16 cellular contexts compared by ENCODE assay signal in the genomic region with DNA sequence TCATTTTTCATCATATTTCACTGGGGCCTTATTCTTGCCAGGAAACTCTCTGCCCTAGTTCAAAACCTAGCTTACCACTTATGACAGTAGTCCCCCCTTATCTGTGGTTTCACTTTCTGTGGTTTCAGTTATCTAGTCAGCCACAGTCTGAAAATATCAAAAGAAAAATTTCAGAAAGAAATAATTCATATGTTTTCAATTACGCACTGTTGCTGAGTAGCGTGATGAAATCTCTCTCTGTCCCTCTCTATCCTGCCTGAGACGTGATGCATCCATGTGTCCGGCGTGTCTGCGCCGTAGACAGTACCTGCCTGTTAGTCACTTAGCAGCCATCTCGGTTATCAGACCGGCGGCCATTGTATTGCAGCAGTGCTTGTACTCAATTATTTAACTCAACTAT.
A peak's percentile ranks its signal among the peaks of the same experiment; 100 is the strongest.
DNase-seq lines count a peak whose midpoint lies in the region; ATAC-seq and TF ChIP-seq lines count a peak whose summit lies in the region.
"Had no signal": no experiment of that assay in that cellular context is flagged by ENCODE, and none has a peak within 500 bp of the region (broad histone marks: within the 10 kb centered on the region; RNA-seq: fewer than 3 reads in every experiment).

No MANE protein-coding gene starts in this region.

- no peaks in the 10 kb centered on the region for H3K9me3 ChIP-seq in CD8-positive, alpha-beta memory T cell (ENCODE audit: low read length)
- H3K9me3 ChIP-seq: thoracic aorta had no signal

- H3K27me3 ChIP-seq in CD8-positive, alpha-beta memory T cell (ENCODE audit: insufficient read depth, low read length, poor library complexity, severe bottlenecking), result no peaks in the 10 kb centered on the region

- no peaks in the 10 kb centered on the region for H3K4me1 ChIP-seq in CD8-positive, alpha-beta memory T cell (ENCODE audit: insufficient read depth, low read length)

- H3K36me3 ChIP-seq in CD8-positive, alpha-beta memory T cell (ENCODE audit: insufficient read depth, low read length), result no peaks in the 10 kb centered on the region
- H3K36me3 ChIP-seq: thoracic aorta had no signal

- peak overlapping the region in 6 of 7 donors; percentile 3 to 80 (median 52) for H3K4me3 Mint-ChIP-seq in CD8-positive, alpha-beta memory T cell
- H3K4me3 Mint-ChIP-seq in activated CD8-positive, alpha-beta T cell treated with anti-CD3 and anti-CD28 coated beads, Interleukin-2, amount 10 ng/mL, durations not matched to agents 7 days and 5 days, result no peak overlapping the region
- H3K4me3 Mint-ChIP-seq in natural killer cell (peak overlapping the region; percentile 56), MCF 10A (ENCODE audit: unreplicated experiment) (no peak overlapping the region)
- H3K4me3 Mint-ChIP-seq: activated CD4-positive, alpha-beta T cell treated with anti-CD3 and anti-CD28 coated beads for 36 hours; activated T-cell treated with anti-CD3 and anti-CD28 coated beads, Interleukin-2, amount 50 U/mL, for 24 hours; T-helper 1 cell treated with Interleukin-12 subunit alpha and Interleukin-12 subunit beta and Interleukin-4 antibody, amounts not matched to agents 30 μg/mL and 1 μg/mL, for 36 hours had no signal

- H3K36me3 Mint-ChIP-seq in CD8-positive, alpha-beta memory T cell, result no peaks in the 10 kb centered on the region
- no peaks in the 10 kb centered on the region for H3K36me3 Mint-ChIP-seq in activated CD8-positive, alpha-beta T cell treated with anti-CD3 and anti-CD28 coated beads, Interleukin-2, amount 10 ng/mL, durations not matched to agents 7 days and 5 days (ENCODE audit: low read depth)
- no peaks in the 10 kb centered on the region for H3K36me3 Mint-ChIP-seq in natural killer cell
- H3K36me3 Mint-ChIP-seq in MCF 10A (ENCODE audit: insufficient read depth, unreplicated experiment), result no peaks in the 10 kb centered on the region

- no peak overlapping the region for H3K4me3 ChIP-seq in CD8-positive, alpha-beta memory T cell (ENCODE audit: low read length)
- H3K4me3 ChIP-seq: thoracic aorta had no signal

- peaks cover 24 to 46% of the 10 kb centered on the region in 2 donors for H3K27me3 Mint-ChIP-seq in CD8-positive, alpha-beta memory T cell
- peaks cover 24% of the 10 kb centered on the region for H3K27me3 Mint-ChIP-seq in activated CD8-positive, alpha-beta T cell treated with anti-CD3 and anti-CD28 coated beads, Interleukin-2, amount 10 ng/mL, durations not matched to agents 7 days and 5 days (ENCODE audit: low read depth)
- H3K27me3 Mint-ChIP-seq in natural killer cell (ENCODE audit: low read depth in 2 of 2), result peaks cover 17 to 27% of the 10 kb centered on the region in 2 donors
- H3K27me3 Mint-ChIP-seq in MCF 10A (ENCODE audit: insufficient read depth, unreplicated experiment), result no peaks in the 10 kb centered on the region

- ATAC-seq in HG02981 (IDR thresholded peaks at IDR 0.05; ENCODE audit: unreplicated experiment), result peak; percentile 42
- ATAC-seq in activated CD8-positive, alpha-beta T cell treated with anti-CD3 and anti-CD28 coated beads, Interleukin-2, amount 10 ng/mL, durations not matched to agents 7 days and 5 days, result peak; percentile 70
- ATAC-seq in natural killer cell, result peak in 2 of 3 donors; percentile 35 to 68
- ATAC-seq in GM21529 (IDR thresholded peaks at IDR 0.05; ENCODE audit: unreplicated experiment), result no peak
- ATAC-seq in GM18870 (IDR thresholded peaks at IDR 0.05; ENCODE audit: unreplicated experiment), result no peak
- ATAC-seq in GM21576 (IDR thresholded peaks at IDR 0.05; ENCODE audit: unreplicated experiment), result no peak
- ATAC-seq: activated CD4-positive, alpha-beta T cell treated with anti-CD3 and anti-CD28 coated beads for 36 hours had no signal

- BruUV-seq in MCF 10A (replicated peaks; lab: Mats Ljungman, UMichigan), result no TSS peak

- CTCF ChIA-PET in CD8-positive, alpha-beta memory T cell (lab: Charles Lee), result no interaction called here
- CTCF ChIA-PET in activated CD8-positive, alpha-beta T cell treated with anti-CD3 and anti-CD28 coated beads, Interleukin-2, amount 10 ng/mL, durations not matched to agents 7 days and 5 days (lab: Charles Lee), result no interaction called here
- CTCF ChIA-PET in MCF 10A (lab: Yijun Ruan, JAX), result no interaction called here

- peaks cover 0 to 2% (median 0%) of the 10 kb centered on the region in 5 donors for H3K9me3 Mint-ChIP-seq in CD8-positive, alpha-beta memory T cell
- no peaks in the 10 kb centered on the region for H3K9me3 Mint-ChIP-seq in activated CD8-positive, alpha-beta T cell treated with anti-CD3 and anti-CD28 coated beads, Interleukin-2, amount 10 ng/mL, durations not matched to agents 7 days and 5 days (ENCODE audit: insufficient read depth)
- H3K9me3 Mint-ChIP-seq in natural killer cell (no peaks in the 10 kb centered on the region), MCF 10A (ENCODE audit: unreplicated experiment) (no peaks in the 10 kb centered on the region)
- H3K9me3 Mint-ChIP-seq: activated T-cell treated with anti-CD3 and anti-CD28 coated beads, Interleukin-2, amount 50 U/mL, for 24 hours; T-helper 1 cell treated with Interleukin-12 subunit alpha and Interleukin-12 subunit beta and Interleukin-4 antibody, amounts not matched to agents 30 μg/mL and 1 μg/mL, for 36 hours had no signal

- H3K27ac ChIP-seq in CD8-positive, alpha-beta memory T cell (ENCODE audit: low read depth, low read length), result no peak overlapping the region
- H3K27ac ChIP-seq: C4-2B, KMS-11 had no signal

- H3K27ac Mint-ChIP-seq in CD8-positive, alpha-beta memory T cell, result peak overlapping the region in 1 of 8 donors; percentile 38
- no peak overlapping the region for H3K27ac Mint-ChIP-seq in activated CD8-positive, alpha-beta T cell treated with anti-CD3 and anti-CD28 coated beads, Interleukin-2, amount 10 ng/mL, durations not matched to agents 7 days and 5 days
- peak overlapping the region in 1 of 2 donors; percentile 11 for H3K27ac Mint-ChIP-seq in natural killer cell
- no peak overlapping the region for H3K27ac Mint-ChIP-seq in MCF 10A (ENCODE audit: low read depth, unreplicated experiment)
- H3K27ac Mint-ChIP-seq: activated CD4-positive, alpha-beta T cell treated with anti-CD3 and anti-CD28 coated beads for 36 hours; activated T-cell treated with anti-CD3 and anti-CD28 coated beads, Interleukin-2, amount 50 U/mL, for 24 hours; T-helper 1 cell treated with Interleukin-12 subunit alpha and Interleukin-12 subunit beta and Interleukin-4 antibody, amounts not matched to agents 30 μg/mL and 1 μg/mL, for 36 hours had no signal

- POLR2A ChIA-PET in CD8-positive, alpha-beta memory T cell (lab: Charles Lee), result no interaction called here
- POLR2A ChIA-PET in activated CD8-positive, alpha-beta T cell treated with anti-CD3 and anti-CD28 coated beads, Interleukin-2, amount 10 ng/mL, durations not matched to agents 7 days and 5 days (lab: Charles Lee), result no interaction called here
- POLR2A ChIA-PET in MCF 10A (lab: Yijun Ruan, JAX), result no interaction called here

- H3K4me1 Mint-ChIP-seq in CD8-positive, alpha-beta memory T cell, result peaks cover 14 to 27% (median 17%) of the 10 kb centered on the region in 3 donors
- H3K4me1 Mint-ChIP-seq in activated CD8-positive, alpha-beta T cell treated with anti-CD3 and anti-CD28 coated beads, Interleukin-2, amount 10 ng/mL, durations not matched to agents 7 days and 5 days (ENCODE audit: low read depth), result peaks cover 30% of the 10 kb centered on the region
- peaks cover 29 to 30% of the 10 kb centered on the region in 2 donors for H3K4me1 Mint-ChIP-seq in natural killer cell
- H3K4me1 Mint-ChIP-seq in MCF 10A (ENCODE audit: insufficient read depth, unreplicated experiment), result no peaks in the 10 kb centered on the region

- intact Hi-C loops in natural killer cell (cut with micrococcal nuclease) (no loop called here), MCF 10A (cut with micrococcal nuclease) (no loop called here)

- no peak for TF ChIP-seq CTCF in natural killer cell (IDR thresholded peaks at IDR 0.05)
- TF ChIP-seq CTCF in MCF 10A (IDR thresholded peaks at IDR 0.05; ENCODE audit: unreplicated experiment), result no peak

- peak in 1 of 5 donors; percentile 10 for DNase-seq in CD8-positive, alpha-beta memory T cell
- no peak for DNase-seq in activated CD8-positive, alpha-beta T cell treated with anti-CD3 and anti-CD28 coated beads, Interleukin-2, amount 10 ng/mL, durations not matched to agents 7 days and 5 days
- DNase-seq in natural killer cell (no peak), MCF 10A (ENCODE audit: unreplicated experiment) (no peak)
- DNase-seq: activated CD4-positive, alpha-beta T cell treated with anti-CD3 and anti-CD28 coated beads for 36 hours; activated T-cell treated with anti-CD3 and anti-CD28 coated beads, Interleukin-2, amount 50 U/mL, for 24 hours; NCI-H2029; NCI-H526 treated with DMSO at 0.1 percent for 48 hours had no signal

Comparison
In these comparisons a context has a peak if more than half of its experiments do, and no peak if none do; other contexts are left out.
1. H3K4me3 Mint-ChIP-seq: peak in CD8-positive, alpha-beta memory T cell (6 of 7) and natural killer cell (single experiment); none in activated CD8-positive, alpha-beta T cell treated with anti-CD3 and anti-CD28 coated beads, Interleukin-2, amount 10 ng/mL, durations not matched to agents 7 days and 5 days (single experiment) and MCF 10A (single experiment).
2. ATAC-seq: peak in HG02981 (single experiment), activated CD8-positive, alpha-beta T cell treated with anti-CD3 and anti-CD28 coated beads, Interleukin-2, amount 10 ng/mL, durations not matched to agents 7 days and 5 days (single experiment) and natural killer cell (2 of 3); none in GM21529 (single experiment), GM18870 (single experiment) and GM21576 (single experiment).